Comparison of ENCODE assay signal across 8 cellular contexts in the genomic region with DNA sequence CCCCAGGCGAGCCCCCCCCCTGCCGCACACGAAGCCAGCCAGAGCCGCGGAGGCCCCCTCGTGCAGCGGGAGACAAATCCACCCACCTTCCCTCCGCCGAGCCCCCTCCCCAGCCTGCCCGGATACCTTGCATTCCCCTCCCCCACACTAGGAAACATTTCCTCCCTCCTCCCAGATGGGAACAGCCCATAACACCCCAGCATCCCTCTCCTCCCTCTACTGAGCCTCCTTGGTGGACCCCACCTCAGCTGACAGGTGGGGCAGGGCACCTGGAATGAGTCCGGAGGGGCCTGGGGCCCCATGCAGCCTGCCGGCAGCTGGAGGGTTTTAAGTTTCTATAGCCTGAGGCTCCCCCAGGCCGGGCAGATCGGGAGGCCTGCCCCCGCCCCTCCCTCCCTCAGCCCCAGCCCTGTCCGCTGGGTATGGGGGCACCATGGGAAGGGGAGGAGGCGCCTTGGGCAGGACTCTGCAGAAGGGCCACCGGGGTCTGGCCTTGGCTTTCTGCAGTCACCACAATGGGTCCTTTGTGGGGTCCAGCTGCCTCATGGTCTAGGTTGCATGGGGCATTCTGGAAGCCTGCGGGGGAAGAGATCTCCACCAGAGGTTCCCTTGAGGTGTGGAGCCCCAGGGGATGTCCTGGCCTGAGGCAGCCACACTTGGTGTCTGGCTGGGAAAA. TPM values are rescaled to one million over a fixed set of nuclear protein-coding genes. Genes with fewer than 3 reads are reported as not detected.
DNase-seq lines count a peak whose midpoint lies in the region; ATAC-seq, FAIRE-seq and TF ChIP-seq lines count a peak whose summit lies in the region.

No MANE protein-coding gene starts in this region.

- H3K4me1 ChIP-seq in KMS-11 (ENCODE audit: low read depth, poor library complexity, severe bottlenecking) (peaks cover 28% of the 10 kb centered on the region), K562 (replicated peaks in 1 of 2; ENCODE audit: control insufficient read depth in 2 of 2, insufficient read depth in 2 of 2, low read length in 2 of 2) (peaks cover 12 to 33% of the 10 kb centered on the region in 2 experiments), iPS-20b (ENCODE audit: insufficient read depth, low read length) (peaks cover 7% of the 10 kb centered on the region; the same call in 1 of the 2 replicates)

- no peaks in the 10 kb centered on the region for H3K27me3 ChIP-seq in KMS-11 (ENCODE audit: insufficient read depth, low read depth)
- no peaks in the 10 kb centered on the region for H3K27me3 ChIP-seq in K562 (ENCODE audit: control insufficient read depth in 2 of 2, insufficient read depth in 2 of 2, low read length in 2 of 2)
- H3K27me3 ChIP-seq in iPS-20b (ENCODE audit: insufficient read depth, low read length) = no peaks in the 10 kb centered on the region

- H3K4me3 ChIP-seq in KMS-11 (IDR thresholded peaks at IDR 0.05; ENCODE audit: insufficient read depth, low read depth, low read length) (no peak overlapping the region), K562 (peak overlapping the region; percentile 71), iPS-20b (ENCODE audit: low read length) (peak overlapping the region; percentile 93)

- H3K27ac ChIP-seq in KMS-11 (peak overlapping the region; percentile 84), K562 (ENCODE audit: extremely low read depth, low read depth, low read length) (peak overlapping the region; percentile 70; the same call in 1 of the 3 replicates), iPS-20b (ENCODE audit: low read length) (peak overlapping the region; percentile 54)

- H3K9me3 ChIP-seq in K562 (replicated peaks; ENCODE audit: control insufficient read depth, insufficient read depth, low read depth, low read length) = no peaks in the 10 kb centered on the region
- no peaks in the 10 kb centered on the region for H3K9me3 ChIP-seq in iPS-20b (ENCODE audit: insufficient read depth, low read depth, low read length)

- no peaks in the 10 kb centered on the region for H3K9me1 ChIP-seq in K562 (ENCODE audit: control insufficient read depth, insufficient read depth, low read length)

- H3K4me1 Mint-ChIP-seq in stimulated activated effector memory CD8-positive, alpha-beta T cell treated with anti-CD3 and anti-CD28 coated beads, Interleukin-12 subunit alpha, Interleukin-12 subunit beta, amount 100 ng/mL, for 72 hours = peaks cover 41% of the 10 kb centered on the region

- BruUV-seq in K562 (replicated peaks; lab: Mats Ljungman, UMichigan) = no TSS peak

- H3K79me2 ChIP-seq in KMS-11 (ENCODE audit: insufficient read depth, low read depth) = peaks cover 44% of the 10 kb centered on the region
- H3K79me2 ChIP-seq in K562 (ENCODE audit: control insufficient read depth, insufficient read depth, low read length) = peaks cover 17% of the 10 kb centered on the region

- ATAC-seq in K562 = peak; percentile 23
- no peak for ATAC-seq in stimulated activated effector memory CD8-positive, alpha-beta T cell treated with anti-CD3 and anti-CD28 coated beads, Interleukin-12 subunit alpha, Interleukin-12 subunit beta, amount 100 ng/mL, for 72 hours
- no peak for ATAC-seq in GM19351 (IDR thresholded peaks at IDR 0.05; ENCODE audit: unreplicated experiment)

- POLR2A ChIA-PET in K562 (lab: Yijun Ruan, JAX) = interaction anchor here (0.6 to 3.3 kb wide), 3 partner anchors 10 to 65 kb away, joined by 3 to 17 read pairs (median 4); no protein-coding TSS in a partner anchor

- CTCF ChIA-PET in K562 (lab: Yijun Ruan, JAX; ENCODE audit: low intra/inter-chr PET ratio) = no interaction called here

- peak overlapping the region; percentile 55 for H3K9ac ChIP-seq in KMS-11
- peak overlapping the region; percentile 64 to 93; a peak in 3 of 4 replicates for H3K9ac ChIP-seq in K562 (ENCODE audit: insufficient read depth in 1 of 2, low read depth in 2 of 2, low read length in 2 of 2)
- H3K9ac ChIP-seq in iPS-20b (ENCODE audit: low read depth, low read length) = peak overlapping the region; percentile 81

- H2AFZ ChIP-seq in KMS-11 (ENCODE audit: low read depth) (no peak overlapping the region), K562 (ENCODE audit: low read depth, low read length) (peak overlapping the region; percentile 19)

- TF ChIP-seq EP300 in K562 (IDR thresholded peaks at IDR 0.05; ENCODE audit: low read length) = no peak

- FAIRE-seq in K562 (lab: Jason Lieb, UNC) = no peak
- no peak for FAIRE-seq in D721Med (lab: Jason Lieb, UNC)

- H3K36me3 ChIP-seq in KMS-11 (ENCODE audit: insufficient read depth) (no peaks in the 10 kb centered on the region), K562 (ENCODE audit: control insufficient read depth, insufficient read depth, low read length) (peaks cover 7% of the 10 kb centered on the region; the same call in 2 of the 3 replicates), iPS-20b (ENCODE audit: insufficient read depth, low read depth, low read length) (peaks cover 12% of the 10 kb centered on the region)

- H3K4me3 Mint-ChIP-seq in stimulated activated effector memory CD8-positive, alpha-beta T cell treated with anti-CD3 and anti-CD28 coated beads, Interleukin-12 subunit alpha, Interleukin-12 subunit beta, amount 100 ng/mL, for 72 hours = peak overlapping the region; percentile 78

- WGBS in K562 (ENCODE audit: insufficient coverage, low coverage, missing lambda C conversion rate) = 11% methylated on average over 2 of the region's 19 CpGs

- H3K4me2 ChIP-seq in KMS-11 (peak overlapping the region; percentile 94), K562 (ENCODE audit: insufficient read depth, low read length) (peak overlapping the region; percentile 85)

- no peak for TF ChIP-seq POLR2A in K562 (conservative IDR thresholded peaks at IDR 0.05)

- TF ChIP-seq CTCF in KMS-11 (conservative IDR thresholded peaks at IDR 0.05; ENCODE audit: low read depth, low read length) (no peak), K562 (IDR thresholded peaks at IDR 0.05 in 2 of 3, conservative IDR thresholded peaks at IDR 0.05 in 1 of 3; ENCODE audit: insufficient read depth in 2 of 3, low read depth in 1 of 3, low read length in 3 of 3) (0 out of 6 replicates have a peak, but pooled peaks of 1 of the 3 experiments have one; percentile 6), D721Med (IDR thresholded peaks at IDR 0.05; ENCODE audit: insufficient read depth, missing control alignments) (no peak)

- in situ Hi-C loops in K562 (cut with MboI) = no loop called here

- intact Hi-C loops in K562 (cut with micrococcal nuclease) = no loop called here

- DNase-seq in ELR (ENCODE audit: low read depth) (peak; percentile 54), K562 (ENCODE audit: extremely low read depth in 1 of 4, low spot score in 3 of 4) (peak in 1 of 4 experiments; percentile 54), D721Med (ENCODE audit: insufficient read length, low spot score) (no peak), NCI-H2107 treated with DMSO at 0.1 percent for 48 hours (lab: John Stamatoyannopoulos, UW; ENCODE audit: unreplicated experiment) (no peak)
- peak in 1 of 2 donors; percentile 54 for DNase-seq in stimulated activated effector memory CD8-positive, alpha-beta T cell treated with anti-CD3 and anti-CD28 coated beads, Interleukin-12 subunit alpha, Interleukin-12 subunit beta, amount 100 ng/mL, for 72 hours (ENCODE audit: low spot score in 2 of 2)

- H4K20me1 ChIP-seq in KMS-11 (ENCODE audit: insufficient read depth) (no peaks in the 10 kb centered on the region), K562 (replicated peaks; ENCODE audit: control insufficient read depth, insufficient read depth, low read length) (no peaks in the 10 kb centered on the region)

- TF ChIP-seq RAD21 in K562 (CRISPR knock-in tag; conservative IDR thresholded peaks at IDR 0.05 in 1 of 2, IDR thresholded peaks at IDR 0.05 in 1 of 2) = no peak

- H3K36me3 Mint-ChIP-seq in stimulated activated effector memory CD8-positive, alpha-beta T cell treated with anti-CD3 and anti-CD28 coated beads, Interleukin-12 subunit alpha, Interleukin-12 subunit beta, amount 100 ng/mL, for 72 hours = no peaks in the 10 kb centered on the region

- peak overlapping the region; percentile 90 for H3K27ac Mint-ChIP-seq in stimulated activated effector memory CD8-positive, alpha-beta T cell treated with anti-CD3 and anti-CD28 coated beads, Interleukin-12 subunit alpha, Interleukin-12 subunit beta, amount 100 ng/mL, for 72 hours

- H3K9me3 Mint-ChIP-seq in stimulated activated effector memory CD8-positive, alpha-beta T cell treated with anti-CD3 and anti-CD28 coated beads, Interleukin-12 subunit alpha, Interleukin-12 subunit beta, amount 100 ng/mL, for 72 hours = no peaks in the 10 kb centered on the region

TF ChIP-seq in K562, 482 proteins besides CTCF, POLR2A, EP300 and RAD21 (continues in another document):
- TF ChIP-seq MBD2 (IDR thresholded peaks at IDR 0.05; ENCODE audit: borderline replicate concordance, low read depth) (no peak), ZSCAN29 (IDR thresholded peaks at IDR 0.05) (no peak)

RNA-seq across cellular contexts. Expression of a gene that starts 0.7 kb away (rescaled TPM):
- 94.3 and 160 TPM in 2 replicates for total RNA-seq in K562 (2011; cell fraction: chromatin; rRNA removed; ENCODE audit: low replicate concordance)
- 81.7 and 85.4 TPM in 2 replicates for total RNA-seq in K562 (2011; cell fraction: nucleolus; rRNA removed)
- total RNA-seq in K562 (2011; cell fraction: nucleoplasm; rRNA removed) = 98.5 and 147 TPM in 2 replicates
- 20.9 and 38.1 TPM in 2 replicates for total RNA-seq in K562 (2014; rRNA removed)
- total RNA-seq in K562 (2014; rRNA removed; fragmentation: Illumina TruSeq; extraction: Trizol) = 33.5 and 38.8 TPM in 2 replicates
- total RNA-seq in K562 (2015; rRNA removed; fragmentation: Illumina TruSeq; extraction: Trizol) = 41.9 and 42.5 TPM in 2 replicates
- 48.0 and 51.3 TPM in 2 replicates for total RNA-seq in K562 (2021)
- 36.4 and 39.2 TPM in 2 replicates for polyA plus RNA-seq in K562 (2011; rRNA removed)
- polyA plus RNA-seq in K562 (2011; cell fraction: cytosol; rRNA removed) = 59.9 and 75.2 TPM in 2 replicates
- 37.4 and 51.3 TPM in 2 replicates for polyA plus RNA-seq in K562 (2011; cell fraction: nucleus; rRNA removed)
- polyA plus RNA-seq in K562 (2012) = 49.8 and 50.4 TPM in 2 replicates
- 58.0 and 68.4 TPM in 2 replicates for polyA plus RNA-seq in K562 (2014; fragmentation: Illumina TruSeq; extraction: Trizol)
- 10 to 100 TPM in 1 of 2 experiments, 1 to 10 TPM in 1; 5.5 to 11.7 TPM for polyA plus RNA-seq in K562 (2014; fragmentation: Nextera tagmentation; extraction: Ambion mirVana)
- 32.9 and 45.5 TPM in 2 replicates for polyA plus RNA-seq in K562 (2014; rRNA removed)
- 42.0 and 52.9 TPM in 2 replicates for polyA minus RNA-seq in K562 (2011; rRNA and poly(A)+ RNA removed)
- 26.8 and 27.7 TPM in 2 replicates for polyA minus RNA-seq in K562 (2011; cell fraction: cytosol; rRNA and poly(A)+ RNA removed)
- polyA minus RNA-seq in K562 (2011; cell fraction: nucleus; rRNA and poly(A)+ RNA removed) = 19.5 and 22.5 TPM in 2 replicates
